ENCODE assay signal across 1 cellular context in the genomic region with DNA sequence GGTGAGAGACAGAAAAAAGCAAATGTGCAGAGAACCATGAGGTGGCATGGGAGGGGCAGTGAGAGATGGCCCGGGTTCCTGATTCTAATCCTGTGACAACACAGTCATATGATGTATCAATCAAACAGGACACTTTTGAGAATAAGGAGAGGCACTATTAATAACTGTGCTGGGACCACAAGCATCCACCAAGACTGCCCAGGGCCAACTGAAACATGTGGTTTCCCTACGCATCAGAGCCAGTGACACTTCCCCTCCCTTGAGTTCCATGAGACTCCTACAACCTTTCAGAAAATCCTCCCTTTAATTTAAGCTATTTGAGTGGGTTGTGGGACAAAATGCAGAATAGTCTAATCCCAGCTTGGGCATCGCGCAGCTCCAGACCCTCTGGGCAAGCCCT.
TF ChIP-seq lines count a peak whose summit lies in the region.

No MANE protein-coding gene starts in this region.

TF ChIP-seq in GM23338, 12 proteins besides CTCF, POLR2A, EP300 and RAD21:
- TF ChIP-seq, protein P1, sequence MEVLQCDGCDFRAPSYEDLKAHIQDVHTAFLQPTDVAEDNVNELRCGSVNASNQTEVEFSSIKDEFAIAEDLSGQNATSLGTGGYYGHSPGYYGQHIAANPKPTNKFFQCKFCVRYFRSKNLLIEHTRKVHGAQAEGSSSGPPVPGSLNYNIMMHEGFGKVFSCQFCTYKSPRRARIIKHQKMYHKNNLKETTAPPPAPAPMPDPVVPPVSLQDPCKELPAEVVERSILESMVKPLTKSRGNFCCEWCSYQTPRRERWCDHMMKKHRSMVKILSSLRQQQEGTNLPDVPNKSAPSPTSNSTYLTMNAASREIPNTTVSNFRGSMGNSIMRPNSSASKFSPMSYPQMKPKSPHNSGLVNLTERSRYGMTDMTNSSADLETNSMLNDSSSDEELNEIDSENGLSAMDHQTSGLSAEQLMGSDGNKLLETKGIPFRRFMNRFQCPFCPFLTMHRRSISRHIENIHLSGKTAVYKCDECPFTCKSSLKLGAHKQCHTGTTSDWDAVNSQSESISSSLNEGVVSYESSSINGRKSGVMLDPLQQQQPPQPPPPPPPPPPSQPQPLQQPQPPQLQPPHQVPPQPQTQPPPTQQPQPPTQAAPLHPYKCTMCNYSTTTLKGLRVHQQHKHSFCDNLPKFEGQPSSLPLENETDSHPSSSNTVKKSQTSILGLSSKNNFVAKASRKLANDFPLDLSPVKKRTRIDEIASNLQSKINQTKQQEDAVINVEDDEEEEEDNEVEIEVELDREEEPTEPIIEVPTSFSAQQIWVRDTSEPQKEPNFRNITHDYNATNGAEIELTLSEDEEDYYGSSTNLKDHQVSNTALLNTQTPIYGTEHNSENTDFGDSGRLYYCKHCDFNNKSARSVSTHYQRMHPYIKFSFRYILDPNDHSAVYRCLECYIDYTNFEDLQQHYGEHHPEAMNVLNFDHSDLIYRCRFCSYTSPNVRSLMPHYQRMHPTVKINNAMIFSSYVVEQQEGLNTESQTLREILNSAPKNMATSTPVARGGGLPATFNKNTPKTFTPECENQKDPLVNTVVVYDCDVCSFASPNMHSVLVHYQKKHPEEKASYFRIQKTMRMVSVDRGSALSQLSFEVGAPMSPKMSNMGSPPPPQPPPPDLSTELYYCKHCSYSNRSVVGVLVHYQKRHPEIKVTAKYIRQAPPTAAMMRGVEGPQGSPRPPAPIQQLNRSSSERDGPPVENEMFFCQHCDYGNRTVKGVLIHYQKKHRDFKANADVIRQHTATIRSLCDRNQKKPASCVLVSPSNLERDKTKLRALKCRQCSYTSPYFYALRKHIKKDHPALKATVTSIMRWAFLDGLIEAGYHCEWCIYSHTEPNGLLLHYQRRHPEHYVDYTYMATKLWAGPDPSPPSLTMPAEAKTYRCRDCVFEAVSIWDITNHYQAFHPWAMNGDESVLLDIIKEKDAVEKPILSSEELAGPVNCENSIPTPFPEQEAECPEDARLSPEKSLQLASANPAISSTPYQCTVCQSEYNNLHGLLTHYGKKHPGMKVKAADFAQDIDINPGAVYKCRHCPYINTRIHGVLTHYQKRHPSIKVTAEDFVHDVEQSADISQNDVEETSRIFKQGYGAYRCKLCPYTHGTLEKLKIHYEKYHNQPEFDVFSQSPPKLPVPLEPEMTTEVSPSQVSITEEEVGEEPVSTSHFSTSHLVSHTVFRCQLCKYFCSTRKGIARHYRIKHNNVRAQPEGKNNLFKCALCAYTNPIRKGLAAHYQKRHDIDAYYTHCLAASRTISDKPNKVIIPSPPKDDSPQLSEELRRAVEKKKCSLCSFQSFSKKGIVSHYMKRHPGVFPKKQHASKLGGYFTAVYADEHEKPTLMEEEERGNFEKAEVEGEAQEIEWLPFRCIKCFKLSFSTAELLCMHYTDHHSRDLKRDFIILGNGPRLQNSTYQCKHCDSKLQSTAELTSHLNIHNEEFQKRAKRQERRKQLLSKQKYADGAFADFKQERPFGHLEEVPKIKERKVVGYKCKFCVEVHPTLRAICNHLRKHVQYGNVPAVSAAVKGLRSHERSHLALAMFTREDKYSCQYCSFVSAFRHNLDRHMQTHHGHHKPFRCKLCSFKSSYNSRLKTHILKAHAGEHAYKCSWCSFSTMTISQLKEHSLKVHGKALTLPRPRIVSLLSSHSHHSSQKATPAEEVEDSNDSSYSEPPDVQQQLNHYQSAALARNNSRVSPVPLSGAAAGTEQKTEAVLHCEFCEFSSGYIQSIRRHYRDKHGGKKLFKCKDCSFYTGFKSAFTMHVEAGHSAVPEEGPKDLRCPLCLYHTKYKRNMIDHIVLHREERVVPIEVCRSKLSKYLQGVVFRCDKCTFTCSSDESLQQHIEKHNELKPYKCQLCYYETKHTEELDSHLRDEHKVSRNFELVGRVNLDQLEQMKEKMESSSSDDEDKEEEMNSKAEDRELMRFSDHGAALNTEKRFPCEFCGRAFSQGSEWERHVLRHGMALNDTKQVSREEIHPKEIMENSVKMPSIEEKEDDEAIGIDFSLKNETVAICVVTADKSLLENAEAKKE (CRISPR knock-in tag; IDR thresholded peaks at IDR 0.05), result no peak
